ENCODE assay signal across 12 cellular contexts in the genomic region with DNA sequence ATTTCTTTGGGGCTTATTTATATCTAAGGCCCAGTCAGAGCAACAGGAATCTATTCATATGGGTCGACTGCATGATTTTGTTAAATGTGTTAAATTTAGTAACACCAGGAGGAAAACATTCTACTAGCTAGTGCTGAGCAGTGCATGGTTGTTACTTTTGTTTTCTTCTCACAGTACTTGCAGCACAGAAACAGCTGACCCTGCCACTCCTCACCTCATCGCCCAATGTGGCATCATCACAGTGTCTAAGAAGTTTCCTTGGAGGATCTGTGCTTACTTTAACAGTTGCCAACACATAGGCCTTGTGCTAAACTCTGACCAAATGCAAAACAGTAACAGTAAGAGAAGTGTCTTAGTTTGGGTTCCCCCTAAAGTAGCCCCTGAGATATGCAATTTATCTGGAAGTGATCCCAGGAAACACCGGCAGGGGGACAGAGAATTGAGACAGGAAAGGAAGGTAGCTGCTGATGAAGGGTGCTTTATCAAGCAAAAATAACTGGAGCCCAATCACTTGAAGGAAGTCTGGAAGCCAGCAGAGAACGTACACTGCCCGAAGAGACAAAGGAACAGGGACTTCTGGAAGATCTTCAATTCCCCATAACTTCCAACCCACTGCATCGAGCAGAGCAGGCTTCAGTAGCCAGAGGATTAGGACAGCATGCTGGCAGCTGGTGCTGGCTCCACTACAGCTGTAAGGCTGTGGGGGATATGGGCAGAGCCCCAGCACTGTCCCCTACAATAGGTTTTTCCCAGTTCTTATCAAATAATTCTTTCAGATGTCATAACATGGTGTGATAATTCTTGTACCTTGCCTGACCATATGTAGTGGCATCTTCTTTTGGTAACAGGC. TPM values are rescaled to one million over a fixed set of nuclear protein-coding genes. Genes with fewer than 3 reads are reported as not detected.
DNase-seq lines count a peak whose midpoint lies in the region; TF ChIP-seq lines count a peak whose summit lies in the region.
"Had no signal": no experiment of that assay in that cellular context is flagged by ENCODE, and none has a peak within 500 bp of the region (broad histone marks: within the 10 kb centered on the region; RNA-seq: fewer than 3 reads in every experiment).

No MANE protein-coding gene starts in this region.

- H3K4me3 ChIP-seq in GM12875 (ENCODE audit: low read depth, low read length) = no peak overlapping the region
- no peak overlapping the region for H3K4me3 ChIP-seq in adipocyte (ENCODE audit: low read length)
- no peak overlapping the region for H3K4me3 ChIP-seq in cardiac muscle cell

- H3K4me1 ChIP-seq in adipocyte (ENCODE audit: control insufficient read depth, insufficient read depth, low read length) (peaks cover 7% of the 10 kb centered on the region), cardiac muscle cell (ENCODE audit: low read depth) (peaks cover 7% of the 10 kb centered on the region)

- POLR2A ChIA-PET in activated CD4-positive, alpha-beta memory T cell treated with anti-CD3 and anti-CD28 coated beads, Interleukin-2, amount 10 ng/mL, durations not matched to agents 7 days and 5 days (lab: Charles Lee) = no interaction called here

- H3K27me3 ChIP-seq in adipocyte (replicated peaks; ENCODE audit: control insufficient read depth, insufficient read depth, low read length) = no peaks in the 10 kb centered on the region
- no peaks in the 10 kb centered on the region for H3K27me3 ChIP-seq in cardiac muscle cell

- H3K27me3 Mint-ChIP-seq in activated CD4-positive, alpha-beta memory T cell treated with anti-CD3 and anti-CD28 coated beads, Interleukin-2, amount 10 ng/mL, durations not matched to agents 7 days and 5 days = peaks cover 3% of the 10 kb centered on the region
- H3K27me3 Mint-ChIP-seq: dendritic cell treated with granulocyte-macrophage colony-stimulating factor and Interleukin-4, amounts not matched to agents 40 ng/mL and 50 ng/mL, for 4 days had no signal

- H3K9me3 Mint-ChIP-seq in activated CD4-positive, alpha-beta memory T cell treated with anti-CD3 and anti-CD28 coated beads, Interleukin-2, amount 10 ng/mL, durations not matched to agents 7 days and 5 days = no peaks in the 10 kb centered on the region
- H3K9me3 Mint-ChIP-seq: dendritic cell treated with granulocyte-macrophage colony-stimulating factor and Interleukin-4, amounts not matched to agents 40 ng/mL and 50 ng/mL, for 4 days; natural killer cell treated with Interleukin-12 subunit alpha and Interleukin-12 subunit beta and Interleukin-15 and Interleukin-18, amount 100 ng/mL, for 72 hours had no signal

- no peak overlapping the region for H3K9ac ChIP-seq in adipocyte (ENCODE audit: low read length)

- H3K36me3 Mint-ChIP-seq in activated CD4-positive, alpha-beta memory T cell treated with anti-CD3 and anti-CD28 coated beads, Interleukin-2, amount 10 ng/mL, durations not matched to agents 7 days and 5 days (ENCODE audit: low read depth) = peaks cover 2% of the 10 kb centered on the region
- H3K36me3 Mint-ChIP-seq: natural killer cell treated with Interleukin-12 subunit alpha and Interleukin-12 subunit beta and Interleukin-15 and Interleukin-18, amount 100 ng/mL, for 72 hours had no signal

- H3K27ac ChIP-seq in cardiac muscle cell = peak overlapping the region; percentile 58

- TF ChIP-seq CTCF in GM12875 (IDR thresholded peaks at IDR 0.05; ENCODE audit: borderline replicate concordance, insufficient read depth, low read depth, low read length) (peak; percentile 14; the same call in 1 of the 2 replicates), cardiac muscle cell (IDR thresholded peaks at IDR 0.05; ENCODE audit: low read depth, low read length) (peak; percentile 56)

- CTCF ChIA-PET in activated CD4-positive, alpha-beta memory T cell treated with anti-CD3 and anti-CD28 coated beads, Interleukin-2, amount 10 ng/mL, durations not matched to agents 7 days and 5 days (lab: Charles Lee) = interaction anchor here (0.8 to 2.0 kb wide), 2 partner anchors 17 to 102 kb away, joined by 3 to 7 read pairs; no protein-coding TSS in a partner anchor

- peaks cover 2% of the 10 kb centered on the region for H3K9me3 ChIP-seq in adipocyte (ENCODE audit: control insufficient read depth, low read length)
- no peaks in the 10 kb centered on the region for H3K9me3 ChIP-seq in cardiac muscle cell (ENCODE audit: low read depth)

- H3K4me1 Mint-ChIP-seq in activated CD4-positive, alpha-beta memory T cell treated with anti-CD3 and anti-CD28 coated beads, Interleukin-2, amount 10 ng/mL, durations not matched to agents 7 days and 5 days = peaks cover 4% of the 10 kb centered on the region

- no peak overlapping the region for H3K4me3 Mint-ChIP-seq in activated CD4-positive, alpha-beta memory T cell treated with anti-CD3 and anti-CD28 coated beads, Interleukin-2, amount 10 ng/mL, durations not matched to agents 7 days and 5 days
- H3K4me3 Mint-ChIP-seq: dendritic cell treated with granulocyte-macrophage colony-stimulating factor and Interleukin-4, amounts not matched to agents 40 ng/mL and 50 ng/mL, for 4 days; natural killer cell treated with Interleukin-12 subunit alpha and Interleukin-12 subunit beta and Interleukin-15 and Interleukin-18, amount 100 ng/mL, for 72 hours had no signal

- DNase-seq in adipocyte (ENCODE audit: low read depth) (peak; percentile 56), cardiac muscle cell (ENCODE audit: low read depth in 1 of 2, low spot score in 1 of 2) (peak; percentile 41 to 52), retina (peak; percentile 32), inferior parietal cortex (ENCODE audit: extremely low spot score) (no peak), AG08395 (ENCODE audit: low spot score) (no peak), cortex of kidney (lab: John Stamatoyannopoulos, UW) (no peak)
- DNase-seq in activated CD4-positive, alpha-beta memory T cell treated with anti-CD3 and anti-CD28 coated beads, Interleukin-2, amount 10 ng/mL, durations not matched to agents 7 days and 5 days = no peak
- DNase-seq: activated CD4-positive, CD25-positive, alpha-beta regulatory T cell; NCI-H1436 had no signal

- H3K36me3 ChIP-seq in adipocyte (ENCODE audit: control insufficient read depth, insufficient read depth, low read length, severe bottlenecking) (no peaks in the 10 kb centered on the region), cardiac muscle cell (no peaks in the 10 kb centered on the region)

- H3K27ac Mint-ChIP-seq in activated CD4-positive, alpha-beta memory T cell treated with anti-CD3 and anti-CD28 coated beads, Interleukin-2, amount 10 ng/mL, durations not matched to agents 7 days and 5 days = no peak overlapping the region
- H3K27ac Mint-ChIP-seq: dendritic cell treated with granulocyte-macrophage colony-stimulating factor and Interleukin-4, amounts not matched to agents 40 ng/mL and 50 ng/mL, for 4 days; natural killer cell treated with Interleukin-12 subunit alpha and Interleukin-12 subunit beta and Interleukin-15 and Interleukin-18, amount 100 ng/mL, for 72 hours had no signal

RNA-seq across cellular contexts. Expression of gene ULK4, which starts 36.0 kb away (rescaled TPM):
- 1.8 and 6.1 TPM in 2 replicates for total RNA-seq in cardiac muscle cell
- 2.7 and 3.7 TPM in 2 replicates for polyA plus RNA-seq in cardiac muscle cell
- total RNA-seq in activated CD4-positive, alpha-beta memory T cell treated with anti-CD3 and anti-CD28 coated beads, Interleukin-2, amount 10 ng/mL, durations not matched to agents 7 days and 5 days = 10 to 100 TPM; 14.1 to 18.2 TPM

Comparison
In these comparisons a context has a peak if more than half of its experiments do, and no peak if none do; other contexts are left out.
1. DNase-seq: peak in adipocyte (single experiment), cardiac muscle cell (2 of 2) and retina (single experiment); none in inferior parietal cortex (single experiment), AG08395 (single experiment), activated CD4-positive, alpha-beta memory T cell treated with anti-CD3 and anti-CD28 coated beads, Interleukin-2, amount 10 ng/mL, durations not matched to agents 7 days and 5 days (single experiment) and cortex of kidney (single experiment).